1 cellular context compared by ENCODE assay signal in the genomic region with DNA sequence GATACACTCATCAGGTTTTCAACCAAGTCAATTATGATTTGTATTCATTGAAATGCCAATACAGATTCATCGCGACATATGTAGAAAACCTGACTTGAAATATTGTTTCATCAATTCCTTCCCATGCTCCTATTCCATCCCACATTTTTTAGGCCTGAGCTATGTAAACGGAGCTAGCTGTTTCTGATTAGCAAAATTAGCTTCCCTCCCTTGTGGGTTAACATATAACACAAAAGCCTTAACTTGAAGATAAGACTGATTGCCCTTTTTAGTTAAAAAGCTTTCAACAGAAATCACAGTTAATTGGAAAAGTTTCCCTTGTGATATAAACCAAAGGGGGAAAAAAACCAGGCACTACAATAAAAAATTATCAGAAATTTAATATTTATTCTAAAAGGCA.
TF ChIP-seq lines count a peak whose summit lies in the region.

No MANE protein-coding gene starts in this region.

TF ChIP-seq in SK-N-SH, 30 proteins besides CTCF, POLR2A, EP300 and RAD21 (continued from another document):
- TF ChIP-seq, protein P1, sequence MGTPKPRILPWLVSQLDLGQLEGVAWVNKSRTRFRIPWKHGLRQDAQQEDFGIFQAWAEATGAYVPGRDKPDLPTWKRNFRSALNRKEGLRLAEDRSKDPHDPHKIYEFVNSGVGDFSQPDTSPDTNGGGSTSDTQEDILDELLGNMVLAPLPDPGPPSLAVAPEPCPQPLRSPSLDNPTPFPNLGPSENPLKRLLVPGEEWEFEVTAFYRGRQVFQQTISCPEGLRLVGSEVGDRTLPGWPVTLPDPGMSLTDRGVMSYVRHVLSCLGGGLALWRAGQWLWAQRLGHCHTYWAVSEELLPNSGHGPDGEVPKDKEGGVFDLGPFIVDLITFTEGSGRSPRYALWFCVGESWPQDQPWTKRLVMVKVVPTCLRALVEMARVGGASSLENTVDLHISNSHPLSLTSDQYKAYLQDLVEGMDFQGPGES (IDR thresholded peaks at IDR 0.05; ENCODE audit: low read depth, low read length) = no peak
- TF ChIP-seq RCOR1 (IDR thresholded peaks at IDR 0.05; ENCODE audit: low read length) (peak; percentile 75; the same call in 1 of the 2 replicates), RFX5 (IDR thresholded peaks at IDR 0.05; ENCODE audit: low read length) (no peak), NFIC (IDR thresholded peaks at IDR 0.05; ENCODE audit: borderline replicate concordance) (no peak), ELF1 (IDR thresholded peaks at IDR 0.05) (no peak), GATA2 (CRISPR knock-in tag; IDR thresholded peaks at IDR 0.05) (peak; percentile 61; the same call in 1 of the 2 replicates), RXRA (IDR thresholded peaks at IDR 0.05; ENCODE audit: borderline replicate concordance, low read depth) (no peak), FOXJ3 (CRISPR knock-in tag; IDR thresholded peaks at IDR 0.05) (no peak), USF1 (IDR thresholded peaks at IDR 0.05; ENCODE audit: borderline replicate concordance, low read depth) (no peak), MEF2A (IDR thresholded peaks at IDR 0.05; ENCODE audit: borderline replicate concordance, low read depth) (no peak), FOSL2 (IDR thresholded peaks at IDR 0.05; ENCODE audit: borderline replicate concordance, low read depth) (no peak), EZH2phosphoT487 (IDR thresholded peaks at IDR 0.05; ENCODE audit: borderline replicate concordance, low read depth) (no peak), TAF1 (IDR thresholded peaks at IDR 0.05; ENCODE audit: borderline replicate concordance, low read depth, low read length) (no peak), CHD2 (IDR thresholded peaks at IDR 0.05; ENCODE audit: low read length, partially characterized antibody) (peak; percentile 16), POLR2AphosphoS5 (IDR thresholded peaks at IDR 0.05; ENCODE audit: low read depth, low read length) (no peak), MAX (IDR thresholded peaks at IDR 0.05; ENCODE audit: low read depth) (no peak), NRF1 (IDR thresholded peaks at IDR 0.05; ENCODE audit: low read depth, low read length) (no peak), JUND (IDR thresholded peaks at IDR 0.05) (no peak), REST (IDR thresholded peaks at IDR 0.05; ENCODE audit: low read depth, low read length) (no peak), GABPA (IDR thresholded peaks at IDR 0.05; ENCODE audit: low read depth) (no peak), SMC3 (IDR thresholded peaks at IDR 0.05; ENCODE audit: low read depth, low read length) (no peak), MXI1 (IDR thresholded peaks at IDR 0.05; ENCODE audit: low read depth, low read length) (no peak), TCF12 (IDR thresholded peaks at IDR 0.05) (peak; percentile 56), FOXM1 (IDR thresholded peaks at IDR 0.05; ENCODE audit: low read depth) (no peak), TEAD4 (IDR thresholded peaks at IDR 0.05; ENCODE audit: borderline replicate concordance, insufficient read depth) (no peak), SIN3A (IDR thresholded peaks at IDR 0.05; ENCODE audit: borderline replicate concordance, low read depth, low read length) (no peak)
- TF ChIP-seq, protein P2, sequence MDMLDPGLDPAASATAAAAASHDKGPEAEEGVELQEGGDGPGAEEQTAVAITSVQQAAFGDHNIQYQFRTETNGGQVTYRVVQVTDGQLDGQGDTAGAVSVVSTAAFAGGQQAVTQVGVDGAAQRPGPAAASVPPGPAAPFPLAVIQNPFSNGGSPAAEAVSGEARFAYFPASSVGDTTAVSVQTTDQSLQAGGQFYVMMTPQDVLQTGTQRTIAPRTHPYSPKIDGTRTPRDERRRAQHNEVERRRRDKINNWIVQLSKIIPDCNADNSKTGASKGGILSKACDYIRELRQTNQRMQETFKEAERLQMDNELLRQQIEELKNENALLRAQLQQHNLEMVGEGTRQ (IDR thresholded peaks at IDR 0.05; ENCODE audit: borderline replicate concordance, low read depth, low read length) = no peak
- TF ChIP-seq, protein P3, sequence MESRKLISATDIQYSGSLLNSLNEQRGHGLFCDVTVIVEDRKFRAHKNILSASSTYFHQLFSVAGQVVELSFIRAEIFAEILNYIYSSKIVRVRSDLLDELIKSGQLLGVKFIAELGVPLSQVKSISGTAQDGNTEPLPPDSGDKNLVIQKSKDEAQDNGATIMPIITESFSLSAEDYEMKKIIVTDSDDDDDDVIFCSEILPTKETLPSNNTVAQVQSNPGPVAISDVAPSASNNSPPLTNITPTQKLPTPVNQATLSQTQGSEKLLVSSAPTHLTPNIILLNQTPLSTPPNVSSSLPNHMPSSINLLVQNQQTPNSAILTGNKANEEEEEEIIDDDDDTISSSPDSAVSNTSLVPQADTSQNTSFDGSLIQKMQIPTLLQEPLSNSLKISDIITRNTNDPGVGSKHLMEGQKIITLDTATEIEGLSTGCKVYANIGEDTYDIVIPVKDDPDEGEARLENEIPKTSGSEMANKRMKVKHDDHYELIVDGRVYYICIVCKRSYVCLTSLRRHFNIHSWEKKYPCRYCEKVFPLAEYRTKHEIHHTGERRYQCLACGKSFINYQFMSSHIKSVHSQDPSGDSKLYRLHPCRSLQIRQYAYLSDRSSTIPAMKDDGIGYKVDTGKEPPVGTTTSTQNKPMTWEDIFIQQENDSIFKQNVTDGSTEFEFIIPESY (IDR thresholded peaks at IDR 0.05; ENCODE audit: borderline replicate concordance, low read depth) = no peak
- TF ChIP-seq, protein P4, sequence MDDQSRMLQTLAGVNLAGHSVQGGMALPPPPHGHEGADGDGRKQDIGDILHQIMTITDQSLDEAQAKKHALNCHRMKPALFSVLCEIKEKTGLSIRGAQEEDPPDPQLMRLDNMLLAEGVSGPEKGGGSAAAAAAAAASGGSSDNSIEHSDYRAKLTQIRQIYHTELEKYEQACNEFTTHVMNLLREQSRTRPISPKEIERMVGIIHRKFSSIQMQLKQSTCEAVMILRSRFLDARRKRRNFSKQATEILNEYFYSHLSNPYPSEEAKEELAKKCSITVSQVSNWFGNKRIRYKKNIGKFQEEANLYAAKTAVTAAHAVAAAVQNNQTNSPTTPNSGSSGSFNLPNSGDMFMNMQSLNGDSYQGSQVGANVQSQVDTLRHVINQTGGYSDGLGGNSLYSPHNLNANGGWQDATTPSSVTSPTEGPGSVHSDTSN (IDR thresholded peaks at IDR 0.05) = 0 out of 2 replicates have a peak, but pooled peaks have one; percentile 22
TF ChIP-seq in SK-N-SH: peak in this region for 5.
